ENCODE assay signal across 28 cellular contexts in genomic region chr7:120898710-120899499, GRCh38. TPM values are rescaled to one million over a fixed set of nuclear protein-coding genes. Genes with fewer than 3 reads are reported as not detected.
DNase-seq lines count a peak whose midpoint lies in the region; ATAC-seq and FAIRE-seq lines count a peak whose summit lies in the region.
"Had no signal": no experiment of that assay in that cellular context is flagged by ENCODE, and none has a peak within 500 bp of the region (broad histone marks: within the 10 kb centered on the region; RNA-seq: fewer than 3 reads in every experiment).

No MANE protein-coding gene starts in this region.

- H3K4me1 ChIP-seq in small intestine (ENCODE audit: control insufficient read depth in 2 of 2, insufficient read depth in 1 of 2, low read depth in 1 of 2, low read length in 1 of 2) = no peaks in the 10 kb centered on the region
- H3K4me1 ChIP-seq: heart right ventricle had no signal

- no peak for FAIRE-seq in small intestine (lab: Jason Lieb, UNC)
- FAIRE-seq: TTC549 had no signal

- H3K36me3 ChIP-seq in small intestine (ENCODE audit: control insufficient read depth in 2 of 2, insufficient read depth in 2 of 2, low read length in 2 of 2) = no peaks in the 10 kb centered on the region
- H3K36me3 ChIP-seq: adrenal gland, brain microvascular endothelial cell, heart right ventricle had no signal

- H3K9me3 ChIP-seq in small intestine (ENCODE audit: control insufficient read depth, low read depth) = no peaks in the 10 kb centered on the region
- H3K9me3 ChIP-seq: adrenal gland had no signal

- no peak overlapping the region for H3K4me3 ChIP-seq in small intestine (ENCODE audit: low read depth in 1 of 2, low read length in 2 of 2)
- H3K4me3 ChIP-seq: adrenal gland, GM23248, heart right ventricle, PC-9, skin epidermis had no signal

- no peak for DNase-seq in activated CD4-positive, CD25-positive, alpha-beta regulatory T cell treated with anti-CD3 and anti-CD28 coated beads, Interleukin-2, amount 50 U/mL, for 72 hours
- DNase-seq in NCI-H526 (lab: John Stamatoyannopoulos, UW) = peak; percentile 96 to 100
- peak; percentile 1 for DNase-seq in small intestine
- no peak for DNase-seq in sciatic nerve (ENCODE audit: low spot score)
- DNase-seq in kidney tubule cell (ENCODE audit: low spot score) = no peak
- no peak for DNase-seq in activated CD4-positive, alpha-beta T cell treated with anti-CD3 and anti-CD28 coated beads, Interleukin-2, amount 50 U/mL, for 48 hours
- DNase-seq: 8988T; activated naive CD4-positive, alpha-beta T cell treated with Interleukin-2 at 50 U/mL for 16 hours; activated T-cell treated with anti-CD3 and anti-CD28 coated beads, Interleukin-2, amount 50 U/mL, for 72 hours; adrenal gland; brain microvascular endothelial cell; CD4-positive, alpha-beta T cell; GM23248; heart right ventricle; left colon; naive B cell; NCI-H1105; NCI-H2029; nucleus accumbens; PC-9; SHP77 treated with DMSO at 0.1 percent for 48 hours; stimulated activated CD4-positive, alpha-beta T cell treated with anti-CD3 and anti-CD28 coated beads, Interleukin-1b, Interleukin-23, amount 100 ng/mL, for 48 hours; T-cell had no signal

- peaks cover 0 to 2% of the 10 kb centered on the region in 2 donors for H3K27me3 ChIP-seq in small intestine (ENCODE audit: control insufficient read depth in 2 of 2, insufficient read depth in 2 of 2, low read length in 2 of 2)
- H3K27me3 ChIP-seq: adrenal gland, brain microvascular endothelial cell, heart right ventricle had no signal

- ATAC-seq in activated CD4-positive, CD25-positive, alpha-beta regulatory T cell treated with anti-CD3 and anti-CD28 coated beads, Interleukin-2, amount 50 U/mL, for 24 hours = peak; percentile 53 to 58
- ATAC-seq in HG02852 (IDR thresholded peaks at IDR 0.05; ENCODE audit: unreplicated experiment) = peak; percentile 50
- no peak for ATAC-seq in sciatic nerve
- ATAC-seq: activated T-cell treated with anti-CD3 and anti-CD28 coated beads, Interleukin-2, amount 50 U/mL, for 72 hours; heart right ventricle; left colon; T-cell had no signal

- H3K27ac ChIP-seq in small intestine (ENCODE audit: low read depth in 1 of 2, low read length in 1 of 2) = no peak overlapping the region
- H3K27ac ChIP-seq: adrenal gland, brain microvascular endothelial cell, GM23248, heart right ventricle, PC-9, skin epidermis had no signal

- intact Hi-C loops in sciatic nerve (cut with DNase I) = no loop called here

- WGBS in small intestine, 3 donors = 16 to 49% (median 22%) methylated on average over 4 of the region's 4 CpGs

RNA-seq across cellular contexts. Expression of gene TSPAN12, which starts 41.0 kb away (rescaled TPM):
- polyA plus RNA-seq in small intestine = 10 to 100 TPM; 26.8 to 31.3 (median 28.9) TPM
- total RNA-seq in sciatic nerve = 7.6 TPM
- total RNA-seq: CD4-positive, alpha-beta T cell had no signal
- polyA plus RNA-seq: IgD-negative memory B cell had no signal

RNA-seq across cellular contexts. Expression of gene ING3, which starts 51.7 kb away (rescaled TPM):
- 10 to 100 TPM in 2 of 3 donors, 1 to 10 TPM in 1; 9.4 to 13.5 (median 11.9) TPM for polyA plus RNA-seq in small intestine
- 15.1 TPM for total RNA-seq in sciatic nerve

Comparison
In these comparisons a context has a peak if more than half of its experiments do, and no peak if none do; other contexts are left out.
1. DNase-seq: peak in NCI-H526 (2 of 2) and small intestine (single experiment); none in activated CD4-positive, CD25-positive, alpha-beta regulatory T cell treated with anti-CD3 and anti-CD28 coated beads, Interleukin-2, amount 50 U/mL, for 72 hours (single experiment), sciatic nerve (single experiment), kidney tubule cell (single experiment) and activated CD4-positive, alpha-beta T cell treated with anti-CD3 and anti-CD28 coated beads, Interleukin-2, amount 50 U/mL, for 48 hours (0 of 2).